8 cellular contexts compared by ENCODE assay signal in the genomic region with DNA sequence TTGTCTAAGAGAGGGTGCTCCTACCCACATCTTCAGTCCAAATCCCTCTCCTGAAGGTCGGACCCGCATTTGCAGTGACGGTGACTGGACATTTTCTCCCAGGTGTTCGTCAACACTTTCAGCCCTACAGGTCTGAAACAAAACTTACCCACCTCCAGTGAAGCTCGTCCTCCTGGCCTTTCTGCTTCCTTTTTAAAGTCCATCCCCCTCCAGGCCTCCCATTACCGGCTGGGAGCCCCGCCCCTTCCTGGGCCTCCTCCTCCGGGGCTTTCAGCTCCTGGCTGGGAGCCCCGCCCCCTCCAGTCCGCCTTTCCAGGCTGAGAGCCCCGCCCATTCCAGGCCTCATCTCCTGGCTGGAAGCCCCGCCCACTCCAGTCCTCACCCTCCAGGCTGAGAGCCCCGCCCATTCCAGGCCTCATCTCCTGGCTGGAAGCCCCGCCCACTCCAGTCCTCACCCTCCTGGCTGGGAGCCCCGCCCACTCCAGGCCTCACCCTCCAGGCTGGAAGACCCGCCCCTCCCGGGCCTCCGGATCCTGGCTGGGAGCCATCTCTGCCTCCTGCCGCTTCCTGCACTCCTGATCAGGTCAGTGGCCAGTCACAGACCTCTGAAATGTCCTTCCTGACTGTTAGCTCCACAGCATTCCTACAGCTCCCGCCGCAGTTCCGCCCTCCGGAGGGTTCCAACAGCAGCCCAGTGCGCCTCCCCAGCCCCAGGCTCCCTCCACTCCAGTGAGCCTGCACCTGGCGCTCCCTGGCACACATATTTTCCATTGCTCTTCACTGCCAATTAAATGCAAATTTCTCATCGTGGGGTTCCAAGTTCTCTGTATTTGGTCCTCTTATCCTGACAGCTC.
DNase-seq lines count a peak whose midpoint lies in the region; ATAC-seq, FAIRE-seq and TF ChIP-seq lines count a peak whose summit lies in the region.

No MANE protein-coding gene starts in this region.

- TF ChIP-seq POLR2A in thyroid gland (IDR thresholded peaks at IDR 0.05), result peak in 1 of 2 donors; percentile 56

- peaks cover 0 to 3% of the 10 kb centered on the region in 2 donors for H3K9me3 ChIP-seq in left lung
- no peaks in the 10 kb centered on the region for H3K9me3 ChIP-seq in thyroid gland

- ATAC-seq in left lung (peak; percentile 91), GM21717 (IDR thresholded peaks at IDR 0.05; ENCODE audit: unreplicated experiment) (no peak)

- H3K4me1 ChIP-seq in left lung (peaks cover 19 to 69% of the 10 kb centered on the region in 2 donors), thyroid gland (peaks cover 31 to 42% of the 10 kb centered on the region in 2 donors)

- H3K27me3 ChIP-seq in left lung (no peaks in the 10 kb centered on the region), thyroid gland (no peaks in the 10 kb centered on the region)

- DNase-seq in EL (peak; percentile 82), M059J (ENCODE audit: low read depth) (peak; percentile 97), chondrocyte (ENCODE audit: low spot score) (no peak), left lung (peak; percentile 95 to 99), thyroid gland (peak; percentile 89 to 97), D721Med (ENCODE audit: insufficient read length, low spot score) (no peak)

- peak overlapping the region; percentile 60 for H3K27ac Mint-ChIP-seq in chondrocyte (ENCODE audit: unreplicated experiment)

- H3K4me3 ChIP-seq in left lung (peak overlapping the region; percentile 10 to 27), thyroid gland (replicated peaks in 1 of 3) (no peak overlapping the region)

- H3K9me3 Mint-ChIP-seq in chondrocyte (ENCODE audit: low read depth), result no peaks in the 10 kb centered on the region

- peak overlapping the region; percentile 57 for H3K4me3 Mint-ChIP-seq in chondrocyte (ENCODE audit: unreplicated experiment)

- no peak for FAIRE-seq in D721Med (lab: Jason Lieb, UNC)

- intact Hi-C loops in left lung (cut with DNase I) (no loop called here), thyroid gland (cut with DNase I) (loop anchor here (10.0 kb wide), 1 partner anchor 558 kb away; no protein-coding TSS in a partner anchor)

- H3K27ac ChIP-seq in left lung, result peak overlapping the region; percentile 79 to 89
- H3K27ac ChIP-seq in thyroid gland, result peak overlapping the region; percentile 43 to 57 (median 46)

- 51 to 54% methylated on average over 25 to 26 of the region's 26 CpGs for WGBS in thyroid gland, 2 donors

- no peaks in the 10 kb centered on the region for H3K36me3 Mint-ChIP-seq in chondrocyte (ENCODE audit: low read depth)

- H3K4me1 Mint-ChIP-seq in chondrocyte (ENCODE audit: low read depth), result peaks cover 28% of the 10 kb centered on the region

- H3K36me3 ChIP-seq in left lung, result no peaks in the 10 kb centered on the region
- no peaks in the 10 kb centered on the region for H3K36me3 ChIP-seq in thyroid gland

- no peaks in the 10 kb centered on the region for H3K27me3 Mint-ChIP-seq in chondrocyte (ENCODE audit: low read depth)

- TF ChIP-seq CTCF in chondrocyte (IDR thresholded peaks at IDR 0.05), result no peak
- TF ChIP-seq CTCF in left lung (IDR thresholded peaks at IDR 0.05), result no peak
- TF ChIP-seq CTCF in thyroid gland (IDR thresholded peaks at IDR 0.05), result no peak
- no peak for TF ChIP-seq CTCF in D721Med (IDR thresholded peaks at IDR 0.05; ENCODE audit: insufficient read depth, missing control alignments)

TF ChIP-seq in PFSK-1, 5 proteins besides CTCF, POLR2A, EP300 and RAD21:
- TF ChIP-seq FOXP2 (optimal IDR thresholded peaks at IDR 0.05; ENCODE audit: borderline replicate concordance, extremely low read depth, extremely low read length, insufficient read depth) (no peak), TAF1 (IDR thresholded peaks at IDR 0.05; ENCODE audit: borderline replicate concordance, insufficient read depth, low read length) (no peak), POLR2AphosphoS5 (IDR thresholded peaks at IDR 0.05; ENCODE audit: low read depth, low read length) (peak; percentile 30; the same call in 1 of the 2 replicates)

Comparison
In these comparisons a context has a peak if more than half of its experiments do, and no peak if none do; other contexts are left out.
1. DNase-seq: peak in EL (single experiment), M059J (single experiment), left lung (2 of 2) and thyroid gland (2 of 2); none in chondrocyte (single experiment) and D721Med (single experiment).
2. H3K4me3 ChIP-seq: peak in left lung (2 of 2); none in thyroid gland (0 of 3).